ENCODE assay signal across 8 cellular contexts in genomic region chr2:214809751-214810564, GRCh38. TPM values are rescaled to one million over a fixed set of nuclear protein-coding genes. Genes with fewer than 3 reads are reported as not detected.
A peak's percentile ranks its signal among the peaks of the same experiment; 100 is the strongest.
DNase-seq lines count a peak whose midpoint lies in the region; ATAC-seq and TF ChIP-seq lines count a peak whose summit lies in the region.

No MANE protein-coding gene starts in this region.

- no peaks in the 10 kb centered on the region for H3K9me2 ChIP-seq in GM23338 (ENCODE audit: insufficient read depth)

- H3K27me3 ChIP-seq in GM23338 (ENCODE audit: insufficient read depth) = peaks cover 6% of the 10 kb centered on the region; the same call in 1 of the 2 replicates

- ATAC-seq in GM23338 = peak; percentile 88
- peak; percentile 91 for ATAC-seq in stimulated activated naive CD8-positive, alpha-beta T cell treated with anti-CD3 and anti-CD28 coated beads, Interleukin-15, Interleukin-2, amounts not matched to agents 100 U/mL and 50 U/mL, for 24 hours

- H3K27me3 Mint-ChIP-seq in GM23338 (ENCODE audit: insufficient read depth, low read depth, poor library complexity) (peaks cover 11% of the 10 kb centered on the region), nephron (ENCODE audit: low read depth) (no peaks in the 10 kb centered on the region)
- H3K27me3 Mint-ChIP-seq in activated T-helper 2 cell treated with anti-CD3 and anti-CD28 coated beads, Interferon-gamma antibody, Interleukin-2, Interleukin-4, amounts not matched to agents 10 μg/mL and 5 μg/mL and 100 μg/mL, durations not matched to agents 14 hours and 24 hours and 36 hours (ENCODE audit: low read depth) = peaks cover 25% of the 10 kb centered on the region

- peaks cover 46% of the 10 kb centered on the region for H3K4me1 Mint-ChIP-seq in GM23338
- peaks cover 34% of the 10 kb centered on the region for H3K4me1 Mint-ChIP-seq in activated T-helper 2 cell treated with anti-CD3 and anti-CD28 coated beads, Interferon-gamma antibody, Interleukin-2, Interleukin-4, amounts not matched to agents 10 μg/mL and 5 μg/mL and 100 μg/mL, durations not matched to agents 14 hours and 24 hours and 36 hours (ENCODE audit: low read depth)
- peaks cover 29% of the 10 kb centered on the region for H3K4me1 Mint-ChIP-seq in nephron

- H3K36me3 Mint-ChIP-seq in GM23338 (ENCODE audit: low read depth) (no peaks in the 10 kb centered on the region; the same call in 1 of the 3 replicates), nephron (ENCODE audit: low read depth) (peaks cover 9% of the 10 kb centered on the region)
- H3K36me3 Mint-ChIP-seq in activated T-helper 2 cell treated with anti-CD3 and anti-CD28 coated beads, Interferon-gamma antibody, Interleukin-2, Interleukin-4, amounts not matched to agents 10 μg/mL and 5 μg/mL and 100 μg/mL, durations not matched to agents 14 hours and 24 hours and 36 hours (ENCODE audit: low read depth) = peaks cover 21% of the 10 kb centered on the region

- no peaks in the 10 kb centered on the region for H3K9me3 Mint-ChIP-seq in GM23338
- H3K9me3 Mint-ChIP-seq in activated T-helper 2 cell treated with anti-CD3 and anti-CD28 coated beads, Interferon-gamma antibody, Interleukin-2, Interleukin-4, amounts not matched to agents 10 μg/mL and 5 μg/mL and 100 μg/mL, durations not matched to agents 14 hours and 24 hours and 36 hours = no peaks in the 10 kb centered on the region
- H3K9me3 Mint-ChIP-seq in nephron = no peaks in the 10 kb centered on the region

- H3K79me2 ChIP-seq in GM23338 (replicated peaks; ENCODE audit: insufficient read depth) = peaks cover 38% of the 10 kb centered on the region

- H2AFZ ChIP-seq in GM23338 = peak overlapping the region; percentile 52

- H3K4me3 Mint-ChIP-seq in GM23338 (peak overlapping the region; percentile 89), nephron (peak overlapping the region; percentile 95 to 97 (median 96))
- H3K4me3 Mint-ChIP-seq in activated T-helper 2 cell treated with anti-CD3 and anti-CD28 coated beads, Interferon-gamma antibody, Interleukin-2, Interleukin-4, amounts not matched to agents 10 μg/mL and 5 μg/mL and 100 μg/mL, durations not matched to agents 14 hours and 24 hours and 36 hours (ENCODE audit: low read depth) = peak overlapping the region; percentile 100

- H3K4me2 ChIP-seq in GM23338 = peak overlapping the region; percentile 99

- DNase-seq in EH (ENCODE audit: low read depth) (peak; percentile 98), GM23338 (ENCODE audit: low spot score) (peak; percentile 98), Kasumi-1 (lab: John Stamatoyannopoulos, UW) (peak; percentile 70 to 79), RPMI8226 (peak; percentile 96), fibroblast of the aortic adventitia (ENCODE audit: low read depth) (peak; percentile 98)
- peak; percentile 99 for DNase-seq in activated T-helper 2 cell treated with anti-CD3 and anti-CD28 coated beads, Interferon-gamma antibody, Interleukin-2, Interleukin-4, amounts not matched to agents 10 μg/mL and 5 μg/mL and 100 μg/mL, durations not matched to agents 14 hours and 24 hours and 36 hours (ENCODE audit: low spot score)
- peak; percentile 100 for DNase-seq in stimulated activated naive CD8-positive, alpha-beta T cell treated with anti-CD3 and anti-CD28 coated beads, Interleukin-15, Interleukin-2, amounts not matched to agents 100 U/mL and 50 U/mL, for 24 hours

- intact Hi-C loops in activated T-helper 2 cell treated with anti-CD3 and anti-CD28 coated beads, Interferon-gamma antibody, Interleukin-2, Interleukin-4, amounts not matched to agents 10 μg/mL and 5 μg/mL and 100 μg/mL, durations not matched to agents 14 hours and 24 hours and 36 hours (cut with micrococcal nuclease) = loop anchor here (1.0 to 10.0 kb wide), 6 partner anchors 38 to 1602 kb away; partner anchors contain the start of genes ATIC, SMARCAL1 and SPAG16

- H3K4me3 ChIP-seq in GM23338 (peak overlapping the region; percentile 66), fibroblast of the aortic adventitia (ENCODE audit: low read depth, low read length) (peak overlapping the region; percentile 93)

- H3K27ac ChIP-seq in GM23338 (ENCODE audit: low read depth) = peak overlapping the region; percentile 37; the same call in 1 of the 2 replicates

- H3K27ac Mint-ChIP-seq in GM23338 (peak overlapping the region; percentile 88; the same call in 1 of the 2 replicates), nephron (peak overlapping the region; percentile 80 to 97 (median 82))
- H3K27ac Mint-ChIP-seq in activated T-helper 2 cell treated with anti-CD3 and anti-CD28 coated beads, Interferon-gamma antibody, Interleukin-2, Interleukin-4, amounts not matched to agents 10 μg/mL and 5 μg/mL and 100 μg/mL, durations not matched to agents 14 hours and 24 hours and 36 hours = peak overlapping the region; percentile 78

- H3F3A ChIP-seq in GM23338 (replicated peaks; ENCODE audit: low read depth) = no peaks in the 10 kb centered on the region

- H3K4me1 ChIP-seq in GM23338 (ENCODE audit: insufficient read depth) = peaks cover 29% of the 10 kb centered on the region

- no peaks in the 10 kb centered on the region for H3K36me3 ChIP-seq in GM23338 (ENCODE audit: insufficient read depth)

- TF ChIP-seq CTCF in GM23338 (conservative IDR thresholded peaks at IDR 0.05; ENCODE audit: low read depth in 2 of 2) (no peak), fibroblast of the aortic adventitia (IDR thresholded peaks at IDR 0.05; ENCODE audit: insufficient read depth, low read length) (no peak), nephron (IDR thresholded peaks at IDR 0.05; ENCODE audit: unreplicated experiment in 3 of 3) (no peak)

- H4K20me1 ChIP-seq in GM23338 (replicated peaks; ENCODE audit: insufficient read depth) = peaks cover 12% of the 10 kb centered on the region; the same call in 1 of the 2 replicates

TF ChIP-seq in GM23338, 12 proteins besides CTCF, POLR2A, EP300 and RAD21 (continues in another document):
- TF ChIP-seq EZH2phosphoT487 (IDR thresholded peaks at IDR 0.05; ENCODE audit: unreplicated experiment) (no peak), ZNF462 (CRISPR knock-in tag; IDR thresholded peaks at IDR 0.05) (no peak), JUNB (IDR thresholded peaks at IDR 0.05; ENCODE audit: unreplicated experiment) (no peak)

RNA-seq across cellular contexts. Expression of gene BARD1, which starts 0.5 kb away (rescaled TPM):
- 31.1 and 33.9 TPM in 2 replicates for total RNA-seq in GM23338 (2014; rRNA removed; shearing (Covaris generic))
- polyA plus RNA-seq in GM23338 (2016; fragmentation: Nextera tagmentation; extraction: Ambion mirVana) = 59.0 and 61.0 TPM in 2 replicates
- 33.2 and 34.4 TPM in 2 replicates for total RNA-seq in activated T-helper 2 cell treated with anti-CD3 and anti-CD28 coated beads, Interferon-gamma antibody, Interleukin-2, Interleukin-4, amounts not matched to agents 10 μg/mL and 5 μg/mL and 100 μg/mL, durations not matched to agents 14 hours and 24 hours and 36 hours
- total RNA-seq in fibroblast of the aortic adventitia (ENCODE audit: low replicate concordance) = 4.5 and 33.1 TPM in 2 replicates

Comparison
In these comparisons a context has a peak if more than half of its experiments do, and no peak if none do; other contexts are left out.
1. Peak in every context shown above with its lines: DNase-seq, ATAC-seq, H3K4me3 ChIP-seq and H3K27ac ChIP-seq.